ENCODE assay signal across 20 cellular contexts in genomic region chr1:11545793-11546192, GRCh38.
DNase-seq lines count a peak whose midpoint lies in the region; FAIRE-seq and TF ChIP-seq lines count a peak whose summit lies in the region.
"Had no signal": no experiment of that assay in that cellular context is flagged by ENCODE, and none has a peak within 500 bp of the region (broad histone marks: within the 10 kb centered on the region; RNA-seq: fewer than 3 reads in every experiment).

No MANE protein-coding gene starts in this region.

- H3K4me1 ChIP-seq in kidney (ENCODE audit: control insufficient read depth in 1 of 2, insufficient read depth in 1 of 2, low read depth in 1 of 2, low read length in 2 of 2), result no peaks in the 10 kb centered on the region
- no peaks in the 10 kb centered on the region for H3K4me1 ChIP-seq in osteoblast (ENCODE audit: insufficient read depth, low read length)

- no peak for TF ChIP-seq CTCF in chondrocyte (IDR thresholded peaks at IDR 0.05)
- no peak for TF ChIP-seq CTCF in kidney (IDR thresholded peaks at IDR 0.05; ENCODE audit: borderline replicate concordance, extremely low read depth, insufficient read depth)
- no peak for TF ChIP-seq CTCF in osteoblast (IDR thresholded peaks at IDR 0.05; ENCODE audit: extremely low read depth, low read depth, low read length)
- no peak for TF ChIP-seq CTCF in coronary artery (IDR thresholded peaks at IDR 0.05)

- H3K27ac ChIP-seq in kidney (ENCODE audit: low read depth in 2 of 2, low read length in 2 of 2), result no peak overlapping the region
- no peak overlapping the region for H3K27ac ChIP-seq in osteoblast (ENCODE audit: low read depth, low read length)
- H3K27ac ChIP-seq in coronary artery, result no peak overlapping the region
- H3K27ac ChIP-seq: GM23248 had no signal

- H3K27ac Mint-ChIP-seq in chondrocyte (ENCODE audit: unreplicated experiment), result no peak overlapping the region
- H3K27ac Mint-ChIP-seq: CD4-positive, alpha-beta memory T cell had no signal

- H3K9me3 Mint-ChIP-seq in chondrocyte (ENCODE audit: low read depth), result no peaks in the 10 kb centered on the region

- H3K36me3 ChIP-seq in kidney (ENCODE audit: control insufficient read depth in 1 of 2, insufficient read depth in 2 of 2, low read length in 2 of 2) (no peaks in the 10 kb centered on the region), osteoblast (ENCODE audit: insufficient read depth, low read length) (no peaks in the 10 kb centered on the region)

- H3K27me3 ChIP-seq in osteoblast (ENCODE audit: insufficient read depth, low read length), result no peaks in the 10 kb centered on the region

- intact Hi-C loops in kidney (cut with DNase I), result no loop called here

- H3K9me3 ChIP-seq in kidney (ENCODE audit: control insufficient read depth in 1 of 2, low read length in 2 of 2), result no peaks in the 10 kb centered on the region
- H3K9me3 ChIP-seq in osteoblast (ENCODE audit: low read depth, low read length), result no peaks in the 10 kb centered on the region

- no peak for FAIRE-seq in kidney (lab: Jason Lieb, UNC)
- FAIRE-seq: GM12878, GM19239, H1 had no signal

- H3K36me3 Mint-ChIP-seq in chondrocyte (ENCODE audit: low read depth), result no peaks in the 10 kb centered on the region
- H3K36me3 Mint-ChIP-seq: CD4-positive, alpha-beta memory T cell had no signal

- DNase-seq in DMS79 treated with DMSO at 0.1 percent for 48 hours (lab: John Stamatoyannopoulos, UW) (peak; percentile 29), chondrocyte (ENCODE audit: low spot score) (peak; percentile 36), kidney (peak; percentile 21), osteoblast (ENCODE audit: insufficient read length, low spot score, missing footprints) (peak; percentile 32), coronary artery (ENCODE audit: low spot score) (no peak), NCI-H1436 treated with DMSO at 0.1 percent for 48 hours (lab: John Stamatoyannopoulos, UW) (no peak)
- DNase-seq in stimulated activated CD4-positive, alpha-beta T cell treated with anti-CD3 and anti-CD28 coated beads, Interleukin-4, amount 100 ng/mL, for 4 hours, result no peak
- DNase-seq: C1 segment of cervical spinal cord; Calu3; CD4-positive, alpha-beta memory T cell; COR-L47; DMS53; EL; GDM1; GM23248; H7; HCEC 1CT had no signal

- no peak overlapping the region for H3K4me3 ChIP-seq in kidney (ENCODE audit: low read length in 2 of 2)
- no peak overlapping the region for H3K4me3 ChIP-seq in osteoblast (ENCODE audit: insufficient read depth, low read length)
- H3K4me3 ChIP-seq in coronary artery, result no peak overlapping the region
- H3K4me3 ChIP-seq: GM12878, GM23248 had no signal

- H3K27me3 Mint-ChIP-seq in chondrocyte (ENCODE audit: low read depth), result peaks cover 54% of the 10 kb centered on the region

- no peaks in the 10 kb centered on the region for H4K20me1 ChIP-seq in osteoblast (ENCODE audit: insufficient read depth, low read length)

- no peaks in the 10 kb centered on the region for H3K4me1 Mint-ChIP-seq in chondrocyte (ENCODE audit: low read depth)

- no peak overlapping the region for H3K9ac ChIP-seq in kidney (ENCODE audit: low read length in 2 of 2)
- H3K9ac ChIP-seq: GM23248 had no signal

- no peak overlapping the region for H3K4me3 Mint-ChIP-seq in chondrocyte (ENCODE audit: unreplicated experiment)
- H3K4me3 Mint-ChIP-seq: CD4-positive, alpha-beta memory T cell had no signal

- no peak overlapping the region for H3K4me2 ChIP-seq in osteoblast (ENCODE audit: insufficient read depth, low read length)

- H2AFZ ChIP-seq in osteoblast (ENCODE audit: low read length), result no peak overlapping the region
- H2AFZ ChIP-seq: GM23248 had no signal

- no peaks in the 10 kb centered on the region for H3K79me2 ChIP-seq in osteoblast (ENCODE audit: insufficient read depth, low read length)

Comparison
In these comparisons a context has a peak if more than half of its experiments do, and no peak if none do; other contexts are left out.
1. DNase-seq: peak in DMS79 treated with DMSO at 0.1 percent for 48 hours (single experiment), chondrocyte (single experiment), kidney (single experiment) and osteoblast (single experiment); none in coronary artery (single experiment), stimulated activated CD4-positive, alpha-beta T cell treated with anti-CD3 and anti-CD28 coated beads, Interleukin-4, amount 100 ng/mL, for 4 hours (0 of 2) and NCI-H1436 treated with DMSO at 0.1 percent for 48 hours (single experiment).